In the genomic region with DNA sequence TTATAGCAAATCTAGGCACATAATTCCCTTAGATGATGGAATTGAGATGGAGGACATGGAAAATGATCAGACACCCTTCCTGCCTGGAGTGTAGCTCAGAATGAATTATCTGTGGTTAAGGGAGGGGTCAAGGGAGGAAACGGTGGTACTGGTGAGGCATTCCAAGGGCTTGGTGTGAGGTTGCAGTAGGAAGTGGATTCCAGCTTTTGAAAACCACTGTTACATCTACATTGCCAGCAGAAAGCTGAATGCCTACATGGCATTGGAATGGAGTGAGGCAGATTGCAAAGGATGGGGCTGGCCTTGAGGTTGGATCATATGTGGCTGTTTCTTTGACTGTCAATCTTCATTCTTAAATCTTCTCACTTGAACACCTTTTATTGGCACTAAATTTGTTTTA, we compare ENCODE assay signal across 15 cellular contexts.
DNase-seq lines count a peak whose midpoint lies in the region; ATAC-seq lines count a peak whose summit lies in the region.
"Had no signal": no experiment of that assay in that cellular context is flagged by ENCODE, and none has a peak within 500 bp of the region (broad histone marks: within the 10 kb centered on the region; RNA-seq: fewer than 3 reads in every experiment).

No MANE protein-coding gene starts in this region.

- DNase-seq in ELR (ENCODE audit: low read depth): peak; percentile 93
- peak; percentile 97 for DNase-seq in RPMI7951 (ENCODE audit: low read depth)
- peak; percentile 12 for DNase-seq in epithelial cell of prostate (ENCODE audit: low read depth, low spot score)
- peak; percentile 82 for DNase-seq in skeletal muscle cell (ENCODE audit: low read depth)
- DNase-seq in DMS53 treated with DMSO at 0.1 percent for 48 hours (lab: John Stamatoyannopoulos, UW; ENCODE audit: unreplicated experiment): no peak
- no peak for DNase-seq in C1 segment of cervical spinal cord (lab: John Stamatoyannopoulos, UW)
- DNase-seq in NCI-H1436 (lab: John Stamatoyannopoulos, UW): no peak
- DNase-seq: activated naive CD4-positive, alpha-beta T cell treated with anti-CD3 and anti-CD28 coated beads, Interleukin-2, amount 10 ng/mL, durations not matched to agents 7 days and 5 days; cortex of kidney; left lung; nephron progenitor cell; right lobe of liver; T1000 had no signal

- H3K4me3 ChIP-seq in skeletal muscle cell (ENCODE audit: low read depth, low read length): no peak overlapping the region
- H3K4me3 ChIP-seq: left lung, right lobe of liver had no signal

- peak overlapping the region; percentile 97 for H3K27ac ChIP-seq in epithelial cell of prostate
- H3K27ac ChIP-seq: left lung, right lobe of liver had no signal

- ATAC-seq in GM21423 (IDR thresholded peaks at IDR 0.05; ENCODE audit: unreplicated experiment): no peak
- ATAC-seq: left lung, Panc1, right lobe of liver had no signal

Comparison
In these comparisons a context has a peak if more than half of its experiments do, and no peak if none do; other contexts are left out.
1. DNase-seq: peak in ELR (single experiment), RPMI7951 (single experiment), epithelial cell of prostate (single experiment) and skeletal muscle cell (single experiment); none in DMS53 treated with DMSO at 0.1 percent for 48 hours (single experiment), C1 segment of cervical spinal cord (0 of 14) and NCI-H1436 (single experiment).